9 cellular contexts compared by ENCODE assay signal in genomic region chr1:110243581-110243980, GRCh38. TPM values are rescaled to one million over a fixed set of nuclear protein-coding genes. Genes with fewer than 3 reads are reported as not detected.
A peak's percentile ranks its signal among the peaks of the same experiment; 100 is the strongest.
DNase-seq lines count a peak whose midpoint lies in the region; ATAC-seq, FAIRE-seq and TF ChIP-seq lines count a peak whose summit lies in the region.
"Had no signal": no experiment of that assay in that cellular context is flagged by ENCODE, and none has a peak within 500 bp of the region (broad histone marks: within the 10 kb centered on the region; RNA-seq: fewer than 3 reads in every experiment).

No MANE protein-coding gene starts in this region.

- H3K27me3 ChIP-seq in left ventricle myocardium inferior (ENCODE audit: low read depth), result no peaks in the 10 kb centered on the region
- H3K27me3 ChIP-seq: dorsolateral prefrontal cortex had no signal

- H3K4me1 Mint-ChIP-seq in activated T-cell treated with anti-CD3 and anti-CD28 coated beads, Interleukin-2, amount 50 U/mL, for 72 hours (ENCODE audit: low read depth), result peaks cover 39% of the 10 kb centered on the region
- peaks cover 24% of the 10 kb centered on the region for H3K4me1 Mint-ChIP-seq in activated T-cell treated with anti-CD3 and anti-CD28 coated beads, Interleukin-2, amount 50 U/mL, for 24 hours (ENCODE audit: low read depth)
- peaks cover 23% of the 10 kb centered on the region for H3K4me1 Mint-ChIP-seq in stimulated activated effector memory CD8-positive, alpha-beta T cell treated with anti-CD3 and anti-CD28 coated beads, Interleukin-12 subunit alpha, Interleukin-12 subunit beta, amount 100 ng/mL, for 72 hours

- FAIRE-seq in D721Med (lab: Jason Lieb, UNC), result no peak

- no peaks in the 10 kb centered on the region for H3K9me3 ChIP-seq in left ventricle myocardium inferior (replicated peaks)

- no peak overlapping the region for H3K4me3 ChIP-seq in left ventricle myocardium inferior

- POLR2A ChIA-PET in RWPE1 (lab: Yijun Ruan, JAX; ENCODE audit: low non-redundant PET), result no interaction called here

- peaks cover 21% of the 10 kb centered on the region for H3K4me1 ChIP-seq in left ventricle myocardium inferior

- CTCF ChIA-PET in RWPE1 (lab: Yijun Ruan, JAX), result interaction anchor here (1.4 kb wide), 1 partner anchor 252 kb away, joined by 4 read pairs; no protein-coding TSS in a partner anchor

- H3K27me3 Mint-ChIP-seq in activated T-cell treated with anti-CD3 and anti-CD28 coated beads, Interleukin-2, amount 50 U/mL, for 72 hours (ENCODE audit: low read depth), result no peaks in the 10 kb centered on the region
- no peaks in the 10 kb centered on the region for H3K27me3 Mint-ChIP-seq in activated T-cell treated with anti-CD3 and anti-CD28 coated beads, Interleukin-2, amount 50 U/mL, for 24 hours

- no peaks in the 10 kb centered on the region for H3K36me3 ChIP-seq in left ventricle myocardium inferior

- no peaks in the 10 kb centered on the region for H3K9me3 Mint-ChIP-seq in activated T-cell treated with anti-CD3 and anti-CD28 coated beads, Interleukin-2, amount 50 U/mL, for 72 hours
- H3K9me3 Mint-ChIP-seq in activated T-cell treated with anti-CD3 and anti-CD28 coated beads, Interleukin-2, amount 50 U/mL, for 24 hours, result no peaks in the 10 kb centered on the region
- H3K9me3 Mint-ChIP-seq in stimulated activated effector memory CD8-positive, alpha-beta T cell treated with anti-CD3 and anti-CD28 coated beads, Interleukin-12 subunit alpha, Interleukin-12 subunit beta, amount 100 ng/mL, for 72 hours, result no peaks in the 10 kb centered on the region

- TF ChIP-seq CTCF in RWPE1 (conservative IDR thresholded peaks at IDR 0.05; ENCODE audit: low read depth), result no peak
- TF ChIP-seq CTCF in omental fat pad (IDR thresholded peaks at IDR 0.05), result no peak
- no peak for TF ChIP-seq CTCF in left ventricle myocardium inferior (IDR thresholded peaks at IDR 0.05; ENCODE audit: borderline replicate concordance)
- TF ChIP-seq CTCF in D721Med (IDR thresholded peaks at IDR 0.05; ENCODE audit: insufficient read depth, missing control alignments), result no peak

- DNase-seq in activated T-cell treated with anti-CD3 and anti-CD28 coated beads, Interleukin-2, amount 50 U/mL, for 72 hours, result peak; percentile 42 to 58
- no peak for DNase-seq in activated T-cell treated with anti-CD3 and anti-CD28 coated beads, Interleukin-2, amount 50 U/mL, for 24 hours
- DNase-seq in RWPE1 (ENCODE audit: low spot score) (no peak), omental fat pad (ENCODE audit: low spot score) (no peak), left ventricle myocardium inferior (no peak), D721Med (ENCODE audit: insufficient read length, low spot score) (no peak)
- no peak for DNase-seq in stimulated activated effector memory CD8-positive, alpha-beta T cell treated with anti-CD3 and anti-CD28 coated beads, Interleukin-12 subunit alpha, Interleukin-12 subunit beta, amount 100 ng/mL, for 72 hours (ENCODE audit: low spot score in 2 of 2)

- no peak overlapping the region for H3K27ac Mint-ChIP-seq in activated T-cell treated with anti-CD3 and anti-CD28 coated beads, Interleukin-2, amount 50 U/mL, for 72 hours
- no peak overlapping the region for H3K27ac Mint-ChIP-seq in activated T-cell treated with anti-CD3 and anti-CD28 coated beads, Interleukin-2, amount 50 U/mL, for 24 hours
- peak overlapping the region; percentile 69 for H3K27ac Mint-ChIP-seq in stimulated activated effector memory CD8-positive, alpha-beta T cell treated with anti-CD3 and anti-CD28 coated beads, Interleukin-12 subunit alpha, Interleukin-12 subunit beta, amount 100 ng/mL, for 72 hours

- intact Hi-C loops in left ventricle myocardium inferior (cut with micrococcal nuclease), result no loop called here

- peaks cover 3 to 8% of the 10 kb centered on the region in 2 donors for H3K36me3 Mint-ChIP-seq in activated T-cell treated with anti-CD3 and anti-CD28 coated beads, Interleukin-2, amount 50 U/mL, for 72 hours (ENCODE audit: insufficient read depth in 2 of 2)
- peaks cover 4% of the 10 kb centered on the region for H3K36me3 Mint-ChIP-seq in activated T-cell treated with anti-CD3 and anti-CD28 coated beads, Interleukin-2, amount 50 U/mL, for 24 hours (ENCODE audit: low read depth)
- no peaks in the 10 kb centered on the region for H3K36me3 Mint-ChIP-seq in stimulated activated effector memory CD8-positive, alpha-beta T cell treated with anti-CD3 and anti-CD28 coated beads, Interleukin-12 subunit alpha, Interleukin-12 subunit beta, amount 100 ng/mL, for 72 hours

- peak overlapping the region in 1 of 2 donors; percentile 46 for H3K4me3 Mint-ChIP-seq in activated T-cell treated with anti-CD3 and anti-CD28 coated beads, Interleukin-2, amount 50 U/mL, for 72 hours
- no peak overlapping the region for H3K4me3 Mint-ChIP-seq in activated T-cell treated with anti-CD3 and anti-CD28 coated beads, Interleukin-2, amount 50 U/mL, for 24 hours
- H3K4me3 Mint-ChIP-seq in stimulated activated effector memory CD8-positive, alpha-beta T cell treated with anti-CD3 and anti-CD28 coated beads, Interleukin-12 subunit alpha, Interleukin-12 subunit beta, amount 100 ng/mL, for 72 hours, result no peak overlapping the region

- ATAC-seq in activated T-cell treated with anti-CD3 and anti-CD28 coated beads, Interleukin-2, amount 50 U/mL, for 72 hours (replicated peaks in 1 of 2), result peak; percentile 81 to 87
- ATAC-seq in HG02798 (IDR thresholded peaks at IDR 0.05; ENCODE audit: poor library complexity, unreplicated experiment) (peak; percentile 64), omental fat pad (ENCODE audit: low FRiP score) (no peak)
- ATAC-seq in stimulated activated effector memory CD8-positive, alpha-beta T cell treated with anti-CD3 and anti-CD28 coated beads, Interleukin-12 subunit alpha, Interleukin-12 subunit beta, amount 100 ng/mL, for 72 hours, result peak; percentile 42

- H3K27ac ChIP-seq in RWPE1, result 0 out of 2 replicates have a peak overlapping the region, but pooled peaks have one; percentile 5
- no peak overlapping the region for H3K27ac ChIP-seq in left ventricle myocardium inferior (replicated peaks)
- H3K27ac ChIP-seq: dorsolateral prefrontal cortex had no signal

RNA-seq across cellular contexts. Expression of gene KCNC4, which starts 33.5 kb away (rescaled TPM):
- total RNA-seq in activated T-cell treated with anti-CD3 and anti-CD28 coated beads, Interleukin-2, amount 50 U/mL, for 72 hours, result 10 to 100 TPM; 19.8 to 28.9 TPM
- total RNA-seq in omental fat pad, result 10 to 100 TPM in 1 of 4 donors, 1 to 10 TPM in 3; 4.4 to 12.0 (median 6.7) TPM
- 6.1 TPM for total RNA-seq in left ventricle myocardium inferior

Comparison
In these comparisons a context has a peak if more than half of its experiments do, and no peak if none do; other contexts are left out.
1. DNase-seq: peak in activated T-cell treated with anti-CD3 and anti-CD28 coated beads, Interleukin-2, amount 50 U/mL, for 72 hours (2 of 2); none in activated T-cell treated with anti-CD3 and anti-CD28 coated beads, Interleukin-2, amount 50 U/mL, for 24 hours (single experiment), RWPE1 (single experiment), stimulated activated effector memory CD8-positive, alpha-beta T cell treated with anti-CD3 and anti-CD28 coated beads, Interleukin-12 subunit alpha, Interleukin-12 subunit beta, amount 100 ng/mL, for 72 hours (0 of 2), omental fat pad (single experiment), left ventricle myocardium inferior (single experiment) and D721Med (single experiment).